22 cellular contexts compared by ENCODE assay signal in the genomic region with DNA sequence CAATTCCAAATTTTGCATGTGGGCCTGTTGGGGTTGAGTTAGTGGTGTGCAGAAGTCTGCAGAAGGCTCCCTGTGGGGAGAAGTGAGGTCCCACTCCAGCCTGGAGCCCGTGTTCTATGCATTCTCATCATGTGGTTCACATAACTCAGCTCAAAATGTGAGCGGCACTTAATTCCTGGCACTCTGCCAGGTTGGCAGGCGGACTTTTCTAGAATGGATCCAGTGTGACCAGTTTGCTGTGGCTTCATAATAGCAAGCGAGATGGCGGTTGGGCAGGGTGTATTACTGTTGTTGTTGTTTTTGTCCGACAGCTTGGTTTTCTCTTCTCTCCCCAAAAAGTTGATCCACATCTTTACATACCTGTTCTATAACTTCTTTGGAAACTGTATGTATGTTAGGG.
DNase-seq lines count a peak whose midpoint lies in the region; ATAC-seq, FAIRE-seq and TF ChIP-seq lines count a peak whose summit lies in the region.
"Had no signal": no experiment of that assay in that cellular context is flagged by ENCODE, and none has a peak within 500 bp of the region (broad histone marks: within the 10 kb centered on the region; RNA-seq: fewer than 3 reads in every experiment).

No MANE protein-coding gene starts in this region.

- CTCF ChIA-PET in K562 (lab: Yijun Ruan, JAX; ENCODE audit: low intra/inter-chr PET ratio): no interaction called here

- DNase-seq in DMS 273 (lab: John Stamatoyannopoulos, UW; ENCODE audit: unreplicated experiment): peak; percentile 5
- no peak for DNase-seq in DMS 273 treated with DMSO at 0.1 percent for 48 hours (lab: John Stamatoyannopoulos, UW)
- DNase-seq in COLO668 (lab: John Stamatoyannopoulos, UW; ENCODE audit: unreplicated experiment): peak; percentile 39
- DNase-seq in K562 (ENCODE audit: extremely low read depth in 1 of 4, low spot score in 3 of 4): peak in 2 of 4 experiments; percentile 9
- DNase-seq in midbrain (lab: John Stamatoyannopoulos, UW): peak; percentile 24
- DNase-seq in HuH-7 (ENCODE audit: low spot score): no peak
- DNase-seq in SIG-M5 (lab: John Stamatoyannopoulos, UW): no peak
- DNase-seq: activated CD4-positive, alpha-beta T cell treated with anti-CD3 and anti-CD28 coated beads for 4 hours; AML-193; dermis blood vessel endothelial cell; hippocampal formation; mucosa of descending colon; NCI-H1092 treated with DMSO at 0.1 percent for 48 hours; NCI-H2171; SJCRH30; stimulated activated naive B cell treated with anti-CD40 and anti-IgM and Interleukin-4, amounts not matched to agents 10 μg/mL and 1 μg/mL and 100 μg/mL, for 72 hours; T-helper 17 cell; tibial artery had no signal

- H3K27me3 ChIP-seq in K562 (ENCODE audit: control insufficient read depth in 2 of 2, insufficient read depth in 2 of 2, low read length in 2 of 2): peaks cover 17 to 20% of the 10 kb centered on the region in 2 experiments
- H3K27me3 ChIP-seq: SJCRH30, tibial artery had no signal

- in situ Hi-C loops in K562 (cut with MboI): no loop called here

- no peak overlapping the region for H3K4me2 ChIP-seq in K562 (ENCODE audit: insufficient read depth, low read length)
- H3K4me2 ChIP-seq: smooth muscle cell had no signal

- WGBS in K562 (ENCODE audit: insufficient coverage, low coverage, missing lambda C conversion rate): 2% methylated on average over 6 of the region's 6 CpGs

- H2AFZ ChIP-seq in K562 (ENCODE audit: low read depth, low read length): peak overlapping the region; percentile 17; the same call in 1 of the 2 replicates

- no peaks in the 10 kb centered on the region for H4K20me1 ChIP-seq in K562 (replicated peaks; ENCODE audit: control insufficient read depth, insufficient read depth, low read length)

- H3K79me2 ChIP-seq in K562 (ENCODE audit: control insufficient read depth, insufficient read depth, low read length): no peaks in the 10 kb centered on the region

- no peak overlapping the region for H3K9ac ChIP-seq in K562 (ENCODE audit: insufficient read depth in 1 of 2, low read depth in 2 of 2, low read length in 2 of 2)

- no peaks in the 10 kb centered on the region for H3K9me1 ChIP-seq in K562 (ENCODE audit: control insufficient read depth, insufficient read depth, low read length)

- no peak for TF ChIP-seq POLR2A in K562 (conservative IDR thresholded peaks at IDR 0.05)

- no peak for TF ChIP-seq RAD21 in K562 (CRISPR knock-in tag; conservative IDR thresholded peaks at IDR 0.05 in 1 of 2, IDR thresholded peaks at IDR 0.05 in 1 of 2)

- H3K9me3 ChIP-seq in K562 (replicated peaks; ENCODE audit: control insufficient read depth, insufficient read depth, low read depth, low read length): no peaks in the 10 kb centered on the region
- H3K9me3 ChIP-seq: mucosa of descending colon, SJCRH30, tibial artery had no signal

- no peak overlapping the region for H3K4me3 ChIP-seq in K562
- H3K4me3 ChIP-seq: mucosa of descending colon, SJCRH30, smooth muscle cell, tibial artery had no signal

- H3K27ac ChIP-seq in K562 (ENCODE audit: extremely low read depth, low read depth, low read length): no peak overlapping the region
- H3K27ac ChIP-seq: 22Rv1, SJCRH30, tibial artery had no signal

- no peak for TF ChIP-seq EP300 in K562 (IDR thresholded peaks at IDR 0.05; ENCODE audit: low read length)

- FAIRE-seq in K562 (lab: Jason Lieb, UNC): no peak
- FAIRE-seq: endothelial cell of umbilical vein had no signal

- no peak for ATAC-seq in K562
- no peak for ATAC-seq in GM21737 (IDR thresholded peaks at IDR 0.05; ENCODE audit: unreplicated experiment)
- ATAC-seq: mucosa of descending colon; stimulated activated naive B cell treated with anti-CD40 and anti-IgM and Interleukin-4, amounts not matched to agents 10 μg/mL and 1 μg/mL and 100 μg/mL, for 72 hours; T-helper 17 cell had no signal

- no peak for TF ChIP-seq CTCF in K562 (IDR thresholded peaks at IDR 0.05 in 2 of 3, conservative IDR thresholded peaks at IDR 0.05 in 1 of 3; ENCODE audit: insufficient read depth in 2 of 3, low read depth in 1 of 3, low read length in 3 of 3)

- POLR2A ChIA-PET in K562 (lab: Yijun Ruan, JAX): interaction anchor here (1.8 kb wide), 1 partner anchor 20 kb away, joined by 7 read pairs; no protein-coding TSS in a partner anchor

- BruUV-seq in K562 (replicated peaks; lab: Mats Ljungman, UMichigan): no TSS peak

- H3K36me3 ChIP-seq in K562 (ENCODE audit: control insufficient read depth, insufficient read depth, low read length): no peaks in the 10 kb centered on the region
- H3K36me3 ChIP-seq: SJCRH30, tibial artery had no signal

- H3K4me1 ChIP-seq in K562 (replicated peaks in 1 of 2; ENCODE audit: control insufficient read depth in 2 of 2, insufficient read depth in 2 of 2, low read length in 2 of 2): no peaks in the 10 kb centered on the region

- intact Hi-C loops in K562 (cut with micrococcal nuclease): no loop called here

TF ChIP-seq in K562, 482 proteins besides CTCF, POLR2A, EP300 and RAD21:
- no peak for TF ChIP-seq FOXM1 (IDR thresholded peaks at IDR 0.05; ENCODE audit: low read depth)
- no peak for TF ChIP-seq FOXM1 (CRISPR knock-in tag; IDR thresholded peaks at IDR 0.05; ENCODE audit: low read depth)
- no peak for TF ChIP-seq GTF2B (IDR thresholded peaks at IDR 0.05; ENCODE audit: extremely low read depth, insufficient read length)
- TF ChIP-seq, protein P1, sequence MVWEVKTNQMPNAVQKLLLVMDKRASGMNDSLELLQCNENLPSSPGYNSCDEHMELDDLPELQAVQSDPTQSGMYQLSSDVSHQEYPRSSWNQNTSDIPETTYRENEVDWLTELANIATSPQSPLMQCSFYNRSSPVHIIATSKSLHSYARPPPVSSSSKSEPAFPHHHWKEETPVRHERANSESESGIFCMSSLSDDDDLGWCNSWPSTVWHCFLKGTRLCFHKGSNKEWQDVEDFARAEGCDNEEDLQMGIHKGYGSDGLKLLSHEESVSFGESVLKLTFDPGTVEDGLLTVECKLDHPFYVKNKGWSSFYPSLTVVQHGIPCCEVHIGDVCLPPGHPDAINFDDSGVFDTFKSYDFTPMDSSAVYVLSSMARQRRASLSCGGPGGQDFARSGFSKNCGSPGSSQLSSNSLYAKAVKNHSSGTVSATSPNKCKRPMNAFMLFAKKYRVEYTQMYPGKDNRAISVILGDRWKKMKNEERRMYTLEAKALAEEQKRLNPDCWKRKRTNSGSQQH (CRISPR knock-in tag; IDR thresholded peaks at IDR 0.05): no peak
- TF ChIP-seq NFIC (IDR thresholded peaks at IDR 0.05): peak; percentile 96
- TF ChIP-seq NFIX (CRISPR knock-in tag; IDR thresholded peaks at IDR 0.05; ENCODE audit: low read depth): peak; percentile 82
TF ChIP-seq in K562: peak in this region for 2.

Comparison
In these comparisons a context has a peak if more than half of its experiments do, and no peak if none do; other contexts are left out.
1. DNase-seq: peak in DMS 273 (single experiment), COLO668 (single experiment) and midbrain (single experiment); none in DMS 273 treated with DMSO at 0.1 percent for 48 hours (single experiment), HuH-7 (single experiment) and SIG-M5 (single experiment).